Comparison of ENCODE assay signal across 13 cellular contexts in the genomic region with DNA sequence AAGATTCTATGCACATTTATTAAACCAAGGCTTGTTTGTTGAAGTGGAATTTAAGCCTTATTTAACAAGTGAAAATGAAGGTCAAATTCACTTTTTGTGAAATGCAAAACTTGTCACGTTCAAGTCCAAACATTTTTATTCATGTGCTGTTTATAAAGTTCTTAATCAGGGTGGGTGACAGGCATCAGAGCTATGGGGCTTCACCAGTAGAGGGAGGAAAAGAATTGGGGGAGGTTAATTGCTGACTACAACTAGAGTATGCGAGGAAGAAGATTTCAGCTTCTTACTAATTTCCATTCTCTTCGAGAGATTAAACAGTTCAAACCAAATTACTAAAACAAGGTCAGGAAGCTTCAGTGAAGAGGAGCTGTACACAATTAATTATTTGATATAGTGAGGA. TPM values are rescaled to one million over a fixed set of nuclear protein-coding genes. Genes with fewer than 3 reads are reported as not detected.
DNase-seq lines count a peak whose midpoint lies in the region; ATAC-seq and TF ChIP-seq lines count a peak whose summit lies in the region.
"Had no signal": no experiment of that assay in that cellular context is flagged by ENCODE, and none has a peak within 500 bp of the region (broad histone marks: within the 10 kb centered on the region; RNA-seq: fewer than 3 reads in every experiment).

No MANE protein-coding gene starts in this region.

- no peak overlapping the region for H3K27ac Mint-ChIP-seq in H9
- no peak overlapping the region for H3K27ac Mint-ChIP-seq in CD8-positive, alpha-beta T cell

- H4K5ac ChIP-seq in H9 (ENCODE audit: insufficient read length, low read depth, low read length): no peak overlapping the region

- H2BK120ac ChIP-seq in H9 (ENCODE audit: low read depth, low read length, poor library complexity, severe bottlenecking): no peak overlapping the region

- no peaks in the 10 kb centered on the region for H3K36me3 Mint-ChIP-seq in H9 (ENCODE audit: insufficient read depth in 1 of 3, low read depth in 3 of 3)
- H3K36me3 Mint-ChIP-seq in CD8-positive, alpha-beta T cell: no peaks in the 10 kb centered on the region
- H3K36me3 Mint-ChIP-seq: CD4-positive, alpha-beta memory T cell had no signal

- no peak overlapping the region for H2AFZ ChIP-seq in H9 (ENCODE audit: low read length)

- H3K36me3 ChIP-seq in A673 (ENCODE audit: insufficient read depth, low read length, poor library complexity, severe bottlenecking) (no peaks in the 10 kb centered on the region), ascending aorta (no peaks in the 10 kb centered on the region), Peyer's patch (no peaks in the 10 kb centered on the region)
- no peaks in the 10 kb centered on the region for H3K36me3 ChIP-seq in CD8-positive, alpha-beta T cell (ENCODE audit: insufficient read depth, low read length)

- TF ChIP-seq CTCF in A673 (conservative IDR thresholded peaks at IDR 0.05; ENCODE audit: low read depth, low read length): peak; percentile 30
- peak; percentile 50 for TF ChIP-seq CTCF in H9 (conservative IDR thresholded peaks at IDR 0.05)
- peak in 2 of 3 experiments; percentile 13 to 23 for TF ChIP-seq CTCF in ascending aorta (IDR thresholded peaks at IDR 0.05)
- peak in 1 of 6 experiments; percentile 7 for TF ChIP-seq CTCF in Peyer's patch (IDR thresholded peaks at IDR 0.05)
- no peak for TF ChIP-seq CTCF in CD8-positive, alpha-beta T cell (IDR thresholded peaks at IDR 0.05)

- H3K56ac ChIP-seq in H9 (ENCODE audit: insufficient read length, low read depth, low read length): no peak overlapping the region

- no peak overlapping the region for H2BK20ac ChIP-seq in H9 (ENCODE audit: low read depth, low read length, poor library complexity, severe bottlenecking)

- H4K8ac ChIP-seq in H9 (replicated peaks; ENCODE audit: insufficient read length, low read depth, low read length): no peak overlapping the region

- no peaks in the 10 kb centered on the region for H3K27me3 Mint-ChIP-seq in H9 (ENCODE audit: low read depth)
- H3K27me3 Mint-ChIP-seq in CD8-positive, alpha-beta T cell (ENCODE audit: low read depth): no peaks in the 10 kb centered on the region
- H3K27me3 Mint-ChIP-seq: CD4-positive, alpha-beta memory T cell had no signal

- H4K91ac ChIP-seq in H9 (ENCODE audit: insufficient read length, low read depth, low read length): no peak overlapping the region

- H3K4me1 ChIP-seq in A673 (ENCODE audit: insufficient read depth, low read length, poor library complexity, severe bottlenecking): no peaks in the 10 kb centered on the region
- H3K4me1 ChIP-seq in H9 (ENCODE audit: insufficient read depth, low read length): no peaks in the 10 kb centered on the region
- no peaks in the 10 kb centered on the region for H3K4me1 ChIP-seq in ascending aorta
- no peaks in the 10 kb centered on the region for H3K4me1 ChIP-seq in Peyer's patch
- no peaks in the 10 kb centered on the region for H3K4me1 ChIP-seq in CD8-positive, alpha-beta T cell (ENCODE audit: insufficient read depth, low read length)

- H2BK15ac ChIP-seq in H9 (ENCODE audit: low read depth, low read length): no peak overlapping the region

- no peak overlapping the region for H3K4me2 ChIP-seq in H9 (ENCODE audit: insufficient read depth, insufficient read length, low read length)

- H4K20me1 ChIP-seq in H9 (ENCODE audit: control insufficient read depth, insufficient read depth, insufficient read length): no peaks in the 10 kb centered on the region

- DNase-seq in A673 (ENCODE audit: low spot score): peak; percentile 24
- no peak for DNase-seq in H9
- no peak for DNase-seq in ascending aorta (ENCODE audit: low spot score in 2 of 2)
- DNase-seq in left cardiac atrium: no peak
- no peak for DNase-seq in Ammon's horn (ENCODE audit: low spot score)
- DNase-seq in middle frontal gyrus (ENCODE audit: extremely low spot score, low spot score): no peak
- no peak for DNase-seq in Peyer's patch
- no peak for DNase-seq in CD8-positive, alpha-beta T cell
- DNase-seq: activated CD4-positive, CD25-positive, alpha-beta regulatory T cell treated with anti-CD3 and anti-CD28 coated beads, Interleukin-2, amount 50 U/mL, for 72 hours; activated naive CD4-positive, alpha-beta T cell treated with anti-CD3 and anti-CD28 coated beads, Interleukin-2, amount 50 U/mL, for 16 hours; CD4-positive, alpha-beta memory T cell; erythroblast; stimulated activated naive CD4-positive, alpha-beta T cell treated with Interleukin-2 at 50 U/mL for 16 hours had no signal

- H3K27me3 ChIP-seq in A673 (replicated peaks; ENCODE audit: insufficient read depth, low read depth, low read length, poor library complexity): no peaks in the 10 kb centered on the region
- H3K27me3 ChIP-seq in H9 (ENCODE audit: insufficient read depth, low read length): no peaks in the 10 kb centered on the region
- H3K27me3 ChIP-seq in ascending aorta: no peaks in the 10 kb centered on the region
- H3K27me3 ChIP-seq in Peyer's patch: no peaks in the 10 kb centered on the region
- H3K27me3 ChIP-seq in CD8-positive, alpha-beta T cell (ENCODE audit: insufficient read depth, low read length): no peaks in the 10 kb centered on the region

- BruUV-seq in A673 (replicated peaks; lab: Mats Ljungman, UMichigan): no TSS peak

- intact Hi-C loops in A673 (cut with micrococcal nuclease; ENCODE audit: unreplicated experiment): no loop called here
- intact Hi-C loops in ascending aorta (cut with DNase I): no loop called here
- intact Hi-C loops in left cardiac atrium (cut with DNase I): no loop called here
- intact Hi-C loops in CD8-positive, alpha-beta T cell (cut with DNase I, micrococcal nuclease): no loop called here

- no peaks in the 10 kb centered on the region; a peak in 1 of 4 replicates for H3K4me1 Mint-ChIP-seq in H9
- H3K4me1 Mint-ChIP-seq in CD8-positive, alpha-beta T cell (ENCODE audit: low read depth): no peaks in the 10 kb centered on the region
- H3K4me1 Mint-ChIP-seq: CD4-positive, alpha-beta memory T cell had no signal

- H3K9ac ChIP-seq in H9 (ENCODE audit: extremely low read depth, insufficient read length, low read length): no peak overlapping the region

- no peaks in the 10 kb centered on the region for H3K9me3 ChIP-seq in A673 (ENCODE audit: low read depth, low read length, poor library complexity, severe bottlenecking)
- no peaks in the 10 kb centered on the region for H3K9me3 ChIP-seq in H9 (ENCODE audit: control insufficient read depth, low read depth, low read length)
- H3K9me3 ChIP-seq in ascending aorta: no peaks in the 10 kb centered on the region
- H3K9me3 ChIP-seq in Peyer's patch: no peaks in the 10 kb centered on the region
- no peaks in the 10 kb centered on the region for H3K9me3 ChIP-seq in CD8-positive, alpha-beta T cell (ENCODE audit: low read length)

- TF ChIP-seq POLR2A in Peyer's patch (IDR thresholded peaks at IDR 0.05): no peak

- H3K23ac ChIP-seq in H9 (ENCODE audit: insufficient read length, low read depth, low read length): no peak overlapping the region

- POLR2A ChIA-PET in A673 (lab: Charles Lee; ENCODE audit: low non-redundant PET): no interaction called here
- POLR2A ChIA-PET in CD8-positive, alpha-beta T cell (lab: Charles Lee): no interaction called here

- no peak overlapping the region for H2BK12ac ChIP-seq in H9 (ENCODE audit: insufficient read length, low read depth, low read length)

- H3K4me3 ChIP-seq in A673 (ENCODE audit: low read depth, low read length, poor library complexity, severe bottlenecking) (no peak overlapping the region), ascending aorta (no peak overlapping the region), Peyer's patch (no peak overlapping the region)
- H3K4me3 ChIP-seq in CD8-positive, alpha-beta T cell (ENCODE audit: low read depth, low read length): no peak overlapping the region

- no peaks in the 10 kb centered on the region for H3K23me2 ChIP-seq in H9 (ENCODE audit: insufficient read length, low read depth, low read length, poor library complexity, severe bottlenecking)

- H3K79me1 ChIP-seq in H9 (ENCODE audit: insufficient read depth, low read depth, low read length, poor library complexity, severe bottlenecking): no peaks in the 10 kb centered on the region

- no peak overlapping the region for H3K27ac ChIP-seq in A673 (ENCODE audit: low read depth, low read length, poor library complexity, severe bottlenecking)
- no peak overlapping the region for H3K27ac ChIP-seq in H9 (ENCODE audit: insufficient read length, low read depth, low read length)
- H3K27ac ChIP-seq in ascending aorta: no peak overlapping the region
- H3K27ac ChIP-seq in Peyer's patch: no peak overlapping the region
- H3K27ac ChIP-seq in CD8-positive, alpha-beta T cell (ENCODE audit: low read depth, low read length): no peak overlapping the region

- WGBS in H9 (ENCODE audit: extremely low coverage, insufficient read length, low lambda C conversion rate): no CpG with 5 or more reads among the region's 3 CpGs

- no peak overlapping the region for H3K4ac ChIP-seq in H9 (ENCODE audit: low read depth, low read length)

- no peaks in the 10 kb centered on the region for H3K79me2 ChIP-seq in H9 (ENCODE audit: insufficient read depth, low read length)

- no peak overlapping the region for H3T11ph ChIP-seq in H9 (ENCODE audit: low read length)

- CTCF ChIA-PET in A673 (lab: Charles Lee): no interaction called here
- CTCF ChIA-PET in CD8-positive, alpha-beta T cell (lab: Charles Lee): interaction anchor here (0.9 kb wide), 1 partner anchor 19 kb away, joined by 3 read pairs; no protein-coding TSS in a partner anchor

- H3K4me3 Mint-ChIP-seq in H9: no peak overlapping the region
- H3K4me3 Mint-ChIP-seq in CD8-positive, alpha-beta T cell: no peak overlapping the region
- H3K4me3 Mint-ChIP-seq: CD4-positive, alpha-beta memory T cell had no signal

- H3K14ac ChIP-seq in H9 (ENCODE audit: insufficient read depth, low read length): no peak overlapping the region

- H3K18ac ChIP-seq in H9 (ENCODE audit: insufficient read length, low read depth, low read length): no peak overlapping the region

- peaks cover 0 to 5% of the 10 kb centered on the region in 2 experiments; a peak in 1 of 5 replicates for H3K9me3 Mint-ChIP-seq in H9
- H3K9me3 Mint-ChIP-seq in CD8-positive, alpha-beta T cell: no peaks in the 10 kb centered on the region
- H3K9me3 Mint-ChIP-seq: CD4-positive, alpha-beta memory T cell had no signal

- no peak overlapping the region for H2BK5ac ChIP-seq in H9 (ENCODE audit: insufficient read length, low read length)

- H2AK5ac ChIP-seq in H9 (ENCODE audit: insufficient read length, low read length): no peak overlapping the region

- peak; percentile 45 to 65 for ATAC-seq in left cardiac atrium
- no peak for ATAC-seq in CD8-positive, alpha-beta T cell

RNA-seq across cellular contexts. Expression of a gene that starts 9.7 kb away (rescaled TPM):
- total RNA-seq in A673 (2021) (27.4 and 29.1 TPM in 2 replicates), H9 (2021) (2.8 and 3.0 TPM in 2 replicates), ascending aorta (17.6 TPM), left cardiac atrium (10 to 100 TPM; 10.8 to 15.3 TPM), Peyer's patch (10 to 100 TPM in 2 of 4 donors, 1 to 10 TPM in 2; 4.6 to 30.5 (median 14.6) TPM)
- total RNA-seq in CD8-positive, alpha-beta T cell: 1 to 10 TPM; 2.7 to 3.6 TPM

RNA-seq across cellular contexts. Expression of a gene that starts 24.2 kb away (rescaled TPM):
- total RNA-seq in A673 (2021) (13.5 and 16.0 TPM in 2 replicates), H9 (2021) (9.4 and 10.4 TPM in 2 replicates), ascending aorta (11.0 TPM), left cardiac atrium (1 to 10 TPM; 5.9 to 6.4 TPM), Peyer's patch (10 to 100 TPM; 11.9 to 42.1 (median 27.2) TPM)
- 10 to 100 TPM; 25.9 to 28.1 TPM for total RNA-seq in CD8-positive, alpha-beta T cell
